ENCODE assay signal across 1 cellular context in the genomic region with DNA sequence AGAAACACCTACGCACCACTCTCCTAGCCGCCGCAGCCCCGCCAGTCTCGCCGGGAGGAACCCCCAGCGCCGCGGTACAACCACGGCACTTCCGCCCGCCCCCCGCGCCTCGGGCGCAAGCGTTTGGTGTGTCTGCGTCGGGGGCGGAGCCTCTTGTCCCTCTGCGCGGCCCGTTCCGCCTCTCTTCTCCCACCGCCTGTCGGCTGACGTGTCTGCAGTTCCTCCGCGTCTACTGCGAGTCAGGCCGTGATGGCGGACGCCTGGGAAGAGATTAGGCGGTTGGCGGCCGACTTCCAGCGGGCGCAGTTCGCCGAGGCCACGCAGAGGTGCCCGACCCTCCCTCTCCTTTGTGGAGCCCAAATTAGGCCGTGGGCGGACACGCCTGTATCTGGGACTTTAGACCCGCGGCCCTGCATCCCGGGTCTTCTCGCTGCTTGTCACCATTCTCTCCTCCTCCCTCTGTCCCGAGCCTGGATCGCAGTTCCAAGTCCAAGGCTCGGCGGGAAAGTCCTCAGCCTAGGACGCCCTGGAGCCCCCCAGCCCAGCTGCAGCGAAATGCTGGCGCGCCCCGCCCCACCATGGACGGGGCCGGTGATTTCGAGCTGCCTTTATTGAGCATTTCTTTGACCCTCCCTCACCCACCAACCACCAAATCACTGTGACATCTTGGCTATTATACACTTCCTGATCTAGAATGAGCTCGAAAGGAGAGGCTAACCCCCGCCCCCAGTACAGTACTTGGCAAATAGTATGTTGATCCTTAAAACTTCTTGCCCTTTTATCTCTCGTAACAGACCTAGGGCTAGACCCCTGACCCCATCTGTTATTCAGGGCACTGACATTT.
TF ChIP-seq lines count a peak whose summit lies in the region.

UFL1 (plus strand) TSS at position 182 of the 844 bp plus-strand sequence; CDS start at position 250, 68 bp downstream.

TF ChIP-seq in A549, 52 proteins besides CTCF, POLR2A, EP300 and RAD21 (continued from another document):
- TF ChIP-seq, protein P1, sequence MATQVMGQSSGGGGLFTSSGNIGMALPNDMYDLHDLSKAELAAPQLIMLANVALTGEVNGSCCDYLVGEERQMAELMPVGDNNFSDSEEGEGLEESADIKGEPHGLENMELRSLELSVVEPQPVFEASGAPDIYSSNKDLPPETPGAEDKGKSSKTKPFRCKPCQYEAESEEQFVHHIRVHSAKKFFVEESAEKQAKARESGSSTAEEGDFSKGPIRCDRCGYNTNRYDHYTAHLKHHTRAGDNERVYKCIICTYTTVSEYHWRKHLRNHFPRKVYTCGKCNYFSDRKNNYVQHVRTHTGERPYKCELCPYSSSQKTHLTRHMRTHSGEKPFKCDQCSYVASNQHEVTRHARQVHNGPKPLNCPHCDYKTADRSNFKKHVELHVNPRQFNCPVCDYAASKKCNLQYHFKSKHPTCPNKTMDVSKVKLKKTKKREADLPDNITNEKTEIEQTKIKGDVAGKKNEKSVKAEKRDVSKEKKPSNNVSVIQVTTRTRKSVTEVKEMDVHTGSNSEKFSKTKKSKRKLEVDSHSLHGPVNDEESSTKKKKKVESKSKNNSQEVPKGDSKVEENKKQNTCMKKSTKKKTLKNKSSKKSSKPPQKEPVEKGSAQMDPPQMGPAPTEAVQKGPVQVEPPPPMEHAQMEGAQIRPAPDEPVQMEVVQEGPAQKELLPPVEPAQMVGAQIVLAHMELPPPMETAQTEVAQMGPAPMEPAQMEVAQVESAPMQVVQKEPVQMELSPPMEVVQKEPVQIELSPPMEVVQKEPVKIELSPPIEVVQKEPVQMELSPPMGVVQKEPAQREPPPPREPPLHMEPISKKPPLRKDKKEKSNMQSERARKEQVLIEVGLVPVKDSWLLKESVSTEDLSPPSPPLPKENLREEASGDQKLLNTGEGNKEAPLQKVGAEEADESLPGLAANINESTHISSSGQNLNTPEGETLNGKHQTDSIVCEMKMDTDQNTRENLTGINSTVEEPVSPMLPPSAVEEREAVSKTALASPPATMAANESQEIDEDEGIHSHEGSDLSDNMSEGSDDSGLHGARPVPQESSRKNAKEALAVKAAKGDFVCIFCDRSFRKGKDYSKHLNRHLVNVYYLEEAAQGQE (IDR thresholded peaks at IDR 0.05): no peak
- no peak for TF ChIP-seq RFX5 (IDR thresholded peaks at IDR 0.05)
- no peak for TF ChIP-seq FOSL2 (IDR thresholded peaks at IDR 0.05)
- 0 out of 2 replicates have a peak, but pooled peaks have one; percentile 7 for TF ChIP-seq FOSL2 (CRISPR knock-in tag; IDR thresholded peaks at IDR 0.05)
- 0 out of 2 replicates have a peak, but pooled peaks have one; percentile 27 for TF ChIP-seq KDM5A (IDR thresholded peaks at IDR 0.05)
- no peak for TF ChIP-seq CBX2 (IDR thresholded peaks at IDR 0.05; ENCODE audit: borderline replicate concordance, low read depth)
- peak; percentile 66 for TF ChIP-seq MAX (IDR thresholded peaks at IDR 0.05)
- TF ChIP-seq ZC3H11A (IDR thresholded peaks at IDR 0.05): no peak
- TF ChIP-seq PHF8 (IDR thresholded peaks at IDR 0.05; ENCODE audit: borderline replicate concordance, low read depth): peak; percentile 93
- TF ChIP-seq ESRRA (IDR thresholded peaks at IDR 0.05; ENCODE audit: borderline replicate concordance, low read length): no peak
- no peak for TF ChIP-seq HOXB13 (CRISPR knock-in tag; IDR thresholded peaks at IDR 0.05; ENCODE audit: low read depth)
- no peak for TF ChIP-seq NR3C1 (IDR thresholded peaks at IDR 0.05)
- no peak for TF ChIP-seq ZFP36 (IDR thresholded peaks at IDR 0.05; ENCODE audit: borderline replicate concordance, partially characterized antibody)
- TF ChIP-seq CBX8 (IDR thresholded peaks at IDR 0.05): no peak; the same call in 1 of the 2 replicates
- no peak for TF ChIP-seq ZSCAN20 (CRISPR knock-in tag; IDR thresholded peaks at IDR 0.05)
- no peak for TF ChIP-seq NFE2L2 (conservative IDR thresholded peaks at IDR 0.05; ENCODE audit: low read length)
- TF ChIP-seq POLR2AphosphoS2 (conservative IDR thresholded peaks at IDR 0.05; ENCODE audit: low read length): no peak
